Comparison of ENCODE assay signal across 8 cellular contexts in genomic region chr2:68466778-68467076, GRCh38. TPM values are rescaled to one million over a fixed set of nuclear protein-coding genes. Genes with fewer than 3 reads are reported as not detected.
A peak's percentile ranks its signal among the peaks of the same experiment; 100 is the strongest.
DNase-seq lines count a peak whose midpoint lies in the region; ATAC-seq and TF ChIP-seq lines count a peak whose summit lies in the region.

No MANE protein-coding gene starts in this region.

- intact Hi-C loops in Right ventricle myocardium inferior (cut with DNase I) (loop anchor here (5.0 kb wide), 1 partner anchor 251 kb away; no protein-coding TSS in a partner anchor), cardiac septum (cut with DNase I) (loop anchor here (10.0 kb wide), 4 partner anchors 128 to 368 kb away; no protein-coding TSS in a partner anchor), psoas muscle (cut with DNase I) (loop anchor here in 1 of 2 donors (2.0 to 5.0 kb wide), 2 partner anchors 56 to 248 kb away; no protein-coding TSS in a partner anchor)

- H2AFZ ChIP-seq in SK-N-SH (ENCODE audit: low read depth), result peak overlapping the region; percentile 96

- peak overlapping the region; percentile 77 for H3K9ac ChIP-seq in SK-N-SH

- no peaks in the 10 kb centered on the region for H3F3A ChIP-seq in SK-N-SH (replicated peaks; ENCODE audit: insufficient read depth)

- no peaks in the 10 kb centered on the region for H3K9me3 ChIP-seq in SK-N-SH
- H3K9me3 ChIP-seq in psoas muscle, result no peaks in the 10 kb centered on the region

- DNase-seq in Right ventricle myocardium inferior (ENCODE audit: missing footprints) (no peak), cardiac septum (ENCODE audit: low spot score) (no peak), SK-N-SH (no peak), fibroblast of villous mesenchyme (ENCODE audit: low read depth) (no peak), psoas muscle (no peak), erythroblast (lab: John Stamatoyannopoulos, UW) (no peak)

- ATAC-seq in Right ventricle myocardium inferior (peak; percentile 25), psoas muscle (peak; percentile 40 to 68 (median 54)), HG02610 (IDR thresholded peaks at IDR 0.05; ENCODE audit: unreplicated experiment) (no peak), HG03135 (IDR thresholded peaks at IDR 0.05; ENCODE audit: unreplicated experiment) (no peak)

- H3K4me3 ChIP-seq in SK-N-SH (ENCODE audit: low read depth in 2 of 2, low read length in 1 of 2), result peak overlapping the region; percentile 85 to 98
- H3K4me3 ChIP-seq in fibroblast of villous mesenchyme (ENCODE audit: low read depth, low read length), result peak overlapping the region; percentile 91
- peak overlapping the region; percentile 96 for H3K4me3 ChIP-seq in psoas muscle

- H4K20me1 ChIP-seq in SK-N-SH (ENCODE audit: insufficient read depth), result no peaks in the 10 kb centered on the region

- TF ChIP-seq EP300 in SK-N-SH (IDR thresholded peaks at IDR 0.05; ENCODE audit: borderline replicate concordance in 1 of 2, low read depth in 1 of 2, low read length in 1 of 2), result no peak

- H3K4me1 ChIP-seq in SK-N-SH (ENCODE audit: control insufficient read depth in 1 of 2, insufficient read depth in 2 of 2, low read depth in 1 of 2, low read length in 1 of 2) (peaks cover 0 to 12% of the 10 kb centered on the region in 2 experiments; a peak in 2 of 4 replicates), psoas muscle (peaks cover 8% of the 10 kb centered on the region)

- H3K9me2 ChIP-seq in SK-N-SH, result no peaks in the 10 kb centered on the region

- no peaks in the 10 kb centered on the region for H3K27me3 ChIP-seq in SK-N-SH (ENCODE audit: insufficient read depth)
- no peaks in the 10 kb centered on the region for H3K27me3 ChIP-seq in psoas muscle (ENCODE audit: insufficient read depth in 3 of 3, low read length in 2 of 3)

- H3K27ac ChIP-seq in SK-N-SH (ENCODE audit: low read depth in 2 of 2, low read length in 1 of 2) (peak overlapping the region; percentile 51 to 72; a peak in 3 of 4 replicates), psoas muscle (peak overlapping the region; percentile 88)

- WGBS in SK-N-SH (ENCODE audit: low lambda C conversion rate), result 2% methylated on average over 18 of the region's 18 CpGs
- WGBS in psoas muscle, 3 donors, result 0% methylated on average over 18 of the region's 18 CpGs

- H3K36me3 ChIP-seq in SK-N-SH (replicated peaks in 1 of 2; ENCODE audit: control insufficient read depth in 1 of 2, insufficient read depth in 2 of 2, low read length in 1 of 2) (peaks cover 0 to 3% of the 10 kb centered on the region in 2 experiments), psoas muscle (ENCODE audit: insufficient read depth in 1 of 2, low read depth in 1 of 2) (peaks cover 0 to 14% of the 10 kb centered on the region in 2 donors)

- no peak for TF ChIP-seq RAD21 in SK-N-SH (IDR thresholded peaks at IDR 0.05; ENCODE audit: low read length)

- TF ChIP-seq CTCF in SK-N-SH (IDR thresholded peaks at IDR 0.05), result no peak
- TF ChIP-seq CTCF in fibroblast of villous mesenchyme (IDR thresholded peaks at IDR 0.05; ENCODE audit: insufficient read depth, low read depth, low read length), result no peak
- TF ChIP-seq CTCF in psoas muscle (IDR thresholded peaks at IDR 0.05), result no peak

- TF ChIP-seq POLR2A in erythroblast (IDR thresholded peaks at IDR 0.05; ENCODE audit: low read length), result no peak

- H3K4me2 ChIP-seq in SK-N-SH, result peak overlapping the region; percentile 84

- H3K79me2 ChIP-seq in SK-N-SH (ENCODE audit: insufficient read depth), result peaks cover 16% of the 10 kb centered on the region; the same call in 1 of the 2 replicates

- CTCF ChIA-PET in SK-N-SH (lab: Yijun Ruan, JAX), result interaction anchor here (0.9 to 5.3 kb wide), 11 partner anchors 10 to 459 kb away, joined by 3 to 99 read pairs (median 6); no protein-coding TSS in a partner anchor

- POLR2A ChIA-PET in SK-N-SH (lab: Yijun Ruan, JAX), result interaction anchor here (1.0 kb wide), 1 partner anchor 123 kb away, joined by 3 read pairs; no protein-coding TSS in a partner anchor

TF ChIP-seq in SK-N-SH, 30 proteins besides CTCF, POLR2A, EP300 and RAD21:
- TF ChIP-seq RFX5 (IDR thresholded peaks at IDR 0.05; ENCODE audit: low read length) (no peak), FOXM1 (IDR thresholded peaks at IDR 0.05; ENCODE audit: low read depth) (no peak), TCF12 (IDR thresholded peaks at IDR 0.05) (no peak), POLR2AphosphoS5 (IDR thresholded peaks at IDR 0.05; ENCODE audit: low read depth, low read length) (no peak), JUND (IDR thresholded peaks at IDR 0.05) (no peak), IRF3 (IDR thresholded peaks at IDR 0.05; ENCODE audit: low read depth, low read length) (no peak), FOXJ3 (CRISPR knock-in tag; IDR thresholded peaks at IDR 0.05) (no peak), ELF1 (IDR thresholded peaks at IDR 0.05) (no peak)

RNA-seq across cellular contexts. Expression of gene FBXO48, which starts 0.4 kb away (rescaled TPM):
- total RNA-seq in Right ventricle myocardium inferior (1.1 TPM), cardiac septum (0.92 TPM), fibroblast of villous mesenchyme (0.32 and 0.86 TPM in 2 replicates), psoas muscle (1 to 10 TPM in 2 of 4 donors, under 1 TPM in 2; 0.90 to 2.4 (median 1.6) TPM)
- polyA plus RNA-seq in SK-N-SH (2012; rRNA removed) (0.30 and 0.45 TPM in 2 replicates), psoas muscle (1 to 10 TPM in 1 of 3 donors, under 1 TPM in 2; 0.57 to 4.3 (median 0.87) TPM)
- 0.41 and 0.48 TPM in 2 replicates for polyA plus RNA-seq in SK-N-SH (2012; cell fraction: cytosol; rRNA removed)
- 0.26 and 0.56 TPM in 2 replicates for polyA plus RNA-seq in SK-N-SH (2012; cell fraction: nucleus; rRNA removed)

RNA-seq across cellular contexts. Expression of gene APLF, which starts 0.7 kb away (rescaled TPM):
- total RNA-seq in Right ventricle myocardium inferior, result 3.8 TPM
- total RNA-seq in cardiac septum, result 6.5 TPM
- 1.1 and 1.3 TPM in 2 replicates for polyA plus RNA-seq in SK-N-SH (2012; rRNA removed)
- 1.4 and 1.8 TPM in 2 replicates for polyA plus RNA-seq in SK-N-SH (2012; cell fraction: cytosol; rRNA removed)
- polyA plus RNA-seq in SK-N-SH (2012; cell fraction: nucleus; rRNA removed), result 1.2 and 1.8 TPM in 2 replicates
- 6.4 and 8.6 TPM in 2 replicates for total RNA-seq in fibroblast of villous mesenchyme
- 1 to 10 TPM; 2.8 to 4.3 (median 3.6) TPM for total RNA-seq in psoas muscle
- polyA plus RNA-seq in psoas muscle, result 1 to 10 TPM in 2 of 3 donors, under 1 TPM in 1; 0.52 to 1.6 (median 1.4) TPM

Comparison
In these comparisons a context has a peak if more than half of its experiments do, and no peak if none do; other contexts are left out.
1. ATAC-seq: peak in Right ventricle myocardium inferior (single experiment) and psoas muscle (4 of 4); none in HG02610 (single experiment) and HG03135 (single experiment).
2. Peak in every context shown above with its lines, with median percentiles within 50 percentile points of each other: H3K4me3 ChIP-seq.